ENCODE assay signal across 14 cellular contexts in the genomic region with DNA sequence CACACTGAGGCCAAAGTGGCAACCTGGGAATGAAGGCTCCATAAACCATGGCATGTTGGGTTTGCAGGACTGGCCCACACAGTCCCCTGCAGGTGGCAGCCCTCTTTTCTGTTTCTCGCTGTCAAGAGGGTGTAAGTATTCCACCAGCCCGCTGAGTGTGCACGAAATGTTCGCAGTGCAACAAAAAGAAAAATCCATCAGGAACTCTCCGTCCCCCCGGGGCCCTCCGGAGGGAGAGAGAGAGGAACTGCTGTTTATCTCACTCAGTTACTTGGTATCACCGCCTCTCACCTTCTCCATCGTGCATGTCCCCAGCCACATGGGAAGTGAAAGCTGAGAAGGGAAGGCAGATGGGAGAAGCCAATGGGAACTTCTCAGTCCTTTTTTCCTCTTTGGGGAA.
"Had no signal": no experiment of that assay in that cellular context is flagged by ENCODE, and none has a peak within 500 bp of the region (broad histone marks: within the 10 kb centered on the region; RNA-seq: fewer than 3 reads in every experiment).

No MANE protein-coding gene starts in this region.

- H3K4me1 ChIP-seq: ascending aorta, breast epithelium, upper lobe of right lung had no signal

- H3K27ac ChIP-seq: ascending aorta, breast epithelium, thoracic aorta, upper lobe of right lung had no signal

- H3K27me3 ChIP-seq: ascending aorta, breast epithelium, upper lobe of right lung had no signal

- H3K36me3 ChIP-seq: breast epithelium had no signal

- ATAC-seq: left lobe of liver; mucosa of descending colon; naive thymus-derived CD4-positive, alpha-beta T cell; upper lobe of right lung had no signal

- H3K9me3 ChIP-seq: ascending aorta, breast epithelium, mucosa of descending colon, thoracic aorta, upper lobe of right lung had no signal

- H3K4me3 ChIP-seq: ascending aorta, breast epithelium, mucosa of descending colon, thoracic aorta, upper lobe of right lung had no signal

- DNase-seq: activated B cell treated with CpG ODN at 0.5 μM for 24 hours; activated CD4-positive, alpha-beta T cell treated with anti-CD3 and anti-CD28 coated beads for 48 hours; activated CD8-positive, alpha-beta memory T cell treated with anti-CD3 and anti-CD28 coated beads for 24 hours; activated naive CD4-positive, alpha-beta T cell treated with Interleukin-2 at 50 U/mL for 16 hours; mucosa of descending colon; naive thymus-derived CD4-positive, alpha-beta T cell; posterior cingulate gyrus; small intestine; T-helper 2 cell; upper lobe of right lung had no signal
